In genomic region chr10:110634527-110635209, GRCh38 we compare ENCODE assay signal across 15 cellular contexts. TPM values are rescaled to one million over a fixed set of nuclear protein-coding genes. Genes with fewer than 3 reads are reported as not detected.
DNase-seq lines count a peak whose midpoint lies in the region; ATAC-seq, FAIRE-seq and TF ChIP-seq lines count a peak whose summit lies in the region.
"Had no signal": no experiment of that assay in that cellular context is flagged by ENCODE, and none has a peak within 500 bp of the region (broad histone marks: within the 10 kb centered on the region; RNA-seq: fewer than 3 reads in every experiment).

No MANE protein-coding gene starts in this region.

- H2AFZ ChIP-seq in Loucy (ENCODE audit: low read length): no peak overlapping the region

- H3K9ac ChIP-seq in Loucy (ENCODE audit: low read depth, low read length, poor library complexity, severe bottlenecking): no peak overlapping the region
- no peak overlapping the region for H3K9ac ChIP-seq in kidney (ENCODE audit: low read length in 2 of 2)

- H3K4me3 ChIP-seq in Loucy (ENCODE audit: low read length, poor library complexity, severe bottlenecking) (peak overlapping the region; percentile 15), kidney (ENCODE audit: low read length in 2 of 2) (peak overlapping the region; percentile 26 to 35)
- H3K4me3 ChIP-seq: cardiac muscle cell, MG63, tibial artery had no signal

- no peaks in the 10 kb centered on the region for H3F3A ChIP-seq in Loucy (ENCODE audit: low read depth)

- peak; percentile 85 for DNase-seq in COLO668 (lab: John Stamatoyannopoulos, UW; ENCODE audit: unreplicated experiment)
- DNase-seq in SHP77 (lab: John Stamatoyannopoulos, UW): peak; percentile 84 to 90
- no peak for DNase-seq in kidney
- DNase-seq in amygdala (lab: John Stamatoyannopoulos, UW): no peak
- DNase-seq in dedifferentiated amniotic fluid mesenchymal stem cell (ENCODE audit: extremely low spot score): no peak
- DNase-seq: activated T-cell treated with anti-CD3 and anti-CD28 coated beads, Interleukin-2, amount 50 U/mL, for 48 hours; C1 segment of cervical spinal cord; H7; MG63 had no signal

- no peak for TF ChIP-seq CTCF in Loucy (conservative IDR thresholded peaks at IDR 0.05; ENCODE audit: low read length)
- TF ChIP-seq CTCF in kidney (IDR thresholded peaks at IDR 0.05; ENCODE audit: borderline replicate concordance, extremely low read depth, insufficient read depth): no peak

- FAIRE-seq in kidney (lab: Jason Lieb, UNC): no peak

- H3K9me2 ChIP-seq in Loucy (replicated peaks; ENCODE audit: low read depth, low read length): no peaks in the 10 kb centered on the region

- no peaks in the 10 kb centered on the region for H3K27me3 ChIP-seq in Loucy (ENCODE audit: insufficient read depth, low read length, poor library complexity, severe bottlenecking)
- H3K27me3 ChIP-seq: cardiac muscle cell, MG63, tibial artery had no signal

- intact Hi-C loops in kidney (cut with DNase I): no loop called here

- H3K4me1 ChIP-seq in Loucy (ENCODE audit: insufficient read depth, low read length, poor library complexity, severe bottlenecking) (peaks cover 7% of the 10 kb centered on the region), kidney (ENCODE audit: control insufficient read depth in 1 of 2, insufficient read depth in 1 of 2, low read depth in 1 of 2, low read length in 2 of 2) (peaks cover 0 to 2% of the 10 kb centered on the region in 2 donors)

- H3K9me3 ChIP-seq in Loucy (ENCODE audit: insufficient read depth, low read depth, low read length) (no peaks in the 10 kb centered on the region), kidney (ENCODE audit: control insufficient read depth in 1 of 2, low read length in 2 of 2) (no peaks in the 10 kb centered on the region)
- H3K9me3 ChIP-seq: MG63, tibial artery had no signal

- H3K36me3 ChIP-seq in Loucy (ENCODE audit: insufficient read depth, low read length): no peaks in the 10 kb centered on the region
- no peaks in the 10 kb centered on the region for H3K36me3 ChIP-seq in kidney (ENCODE audit: control insufficient read depth in 1 of 2, insufficient read depth in 2 of 2, low read length in 2 of 2)
- H3K36me3 ChIP-seq: cardiac muscle cell, MG63, tibial artery had no signal

- ATAC-seq in GM19397 (IDR thresholded peaks at IDR 0.05; ENCODE audit: unreplicated experiment) (no peak), GM21528 (IDR thresholded peaks at IDR 0.05; ENCODE audit: low FRiP score, unreplicated experiment) (no peak)

- H4K20me1 ChIP-seq in Loucy (ENCODE audit: insufficient read depth, low read length, poor library complexity, severe bottlenecking): no peaks in the 10 kb centered on the region

- H3K4me2 ChIP-seq in Loucy (ENCODE audit: low read depth, low read length, poor library complexity, severe bottlenecking): peak overlapping the region; percentile 40

- H3K27ac ChIP-seq in kidney (ENCODE audit: low read depth in 2 of 2, low read length in 2 of 2): no peak overlapping the region
- H3K27ac ChIP-seq: cardiac muscle cell, tibial artery, VCaP had no signal

- H3K79me2 ChIP-seq in Loucy (ENCODE audit: insufficient read depth, low read length): no peaks in the 10 kb centered on the region

RNA-seq across cellular contexts. Expression of gene RBM20, which starts 9.5 kb away (rescaled TPM):
- 2.1 TPM for total RNA-seq in kidney
- 0.88 TPM for polyA plus RNA-seq in kidney (ENCODE audit: insufficient read depth, low read depth, low replicate concordance)

Comparison
In these comparisons a context has a peak if more than half of its experiments do, and no peak if none do; other contexts are left out.
1. DNase-seq: peak in COLO668 (single experiment) and SHP77 (2 of 2); none in kidney (single experiment), amygdala (0 of 56) and dedifferentiated amniotic fluid mesenchymal stem cell (single experiment).